ENCODE assay signal across 23 cellular contexts in the genomic region with DNA sequence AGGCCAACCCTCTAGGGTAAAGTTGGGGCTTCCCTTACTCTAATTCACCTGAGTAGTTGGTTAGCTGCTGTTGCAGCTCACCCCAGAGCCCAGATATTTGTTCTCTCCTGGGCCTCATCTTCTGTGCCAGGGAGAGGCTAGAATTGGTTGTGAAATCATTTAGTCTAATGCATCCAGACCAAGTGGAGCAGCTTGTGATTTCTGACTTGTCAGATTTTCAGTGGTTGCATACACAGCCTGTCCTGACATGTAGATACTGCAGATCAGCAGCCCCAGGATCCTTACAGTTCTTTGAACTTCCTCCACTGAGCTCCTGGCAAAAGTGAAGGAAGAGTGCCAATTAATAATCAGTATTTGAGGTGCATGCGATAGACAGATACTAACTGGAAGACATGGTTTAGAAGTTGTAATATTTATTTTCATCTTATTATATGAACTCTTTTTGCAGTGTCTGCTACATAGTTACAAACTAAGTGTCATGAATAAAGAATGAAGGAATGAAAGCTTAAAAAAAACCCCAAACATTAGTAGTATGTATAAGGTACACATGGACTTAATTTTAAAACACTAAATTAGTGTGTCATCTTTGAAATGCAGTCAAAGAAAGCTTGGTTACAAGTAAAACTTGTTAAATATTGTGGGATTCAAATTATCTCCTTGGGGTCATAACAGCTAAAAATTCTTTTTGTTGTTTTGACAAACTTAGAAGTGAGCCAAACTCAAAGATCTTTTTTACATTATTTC.
A peak's percentile ranks its signal among the peaks of the same experiment; 100 is the strongest.
DNase-seq lines count a peak whose midpoint lies in the region; ATAC-seq and TF ChIP-seq lines count a peak whose summit lies in the region.
"Had no signal": no experiment of that assay in that cellular context is flagged by ENCODE, and none has a peak within 500 bp of the region (broad histone marks: within the 10 kb centered on the region; RNA-seq: fewer than 3 reads in every experiment).

No MANE protein-coding gene starts in this region.

- H3K4me1 Mint-ChIP-seq in MCF 10A (ENCODE audit: insufficient read depth, unreplicated experiment), result peaks cover 22% of the 10 kb centered on the region
- H3K4me1 Mint-ChIP-seq in stimulated activated effector memory CD8-positive, alpha-beta T cell treated with anti-CD3 and anti-CD28 coated beads, Interleukin-12 subunit alpha, Interleukin-12 subunit beta, amount 100 ng/mL, for 72 hours, result no peaks in the 10 kb centered on the region
- H3K4me1 Mint-ChIP-seq: activated B cell treated with CpG ODN at 0.5 μM for 24 hours; activated T-helper 17 cell treated with anti-CD3 and anti-CD28 coated beads, Interleukin-2, amount 50 U/mL, for 72 hours had no signal

- H3K27me3 Mint-ChIP-seq in MCF 10A (ENCODE audit: insufficient read depth, unreplicated experiment), result no peaks in the 10 kb centered on the region
- H3K27me3 Mint-ChIP-seq: activated B cell treated with CpG ODN at 0.5 μM for 24 hours; activated naive CD8-positive, alpha-beta T cell treated with anti-CD3 and anti-CD28 coated beads, Interleukin-2, amount 50 U/mL, for 24 hours; activated T-helper 17 cell treated with anti-CD3 and anti-CD28 coated beads, Interleukin-2, amount 50 U/mL, for 72 hours had no signal

- H3K9me3 Mint-ChIP-seq in MCF 10A (ENCODE audit: unreplicated experiment), result no peaks in the 10 kb centered on the region
- H3K9me3 Mint-ChIP-seq in stimulated activated effector memory CD8-positive, alpha-beta T cell treated with anti-CD3 and anti-CD28 coated beads, Interleukin-12 subunit alpha, Interleukin-12 subunit beta, amount 100 ng/mL, for 72 hours, result no peaks in the 10 kb centered on the region
- H3K9me3 Mint-ChIP-seq: activated B cell treated with CpG ODN at 0.5 μM for 24 hours; activated naive CD8-positive, alpha-beta T cell treated with anti-CD3 and anti-CD28 coated beads, Interleukin-2, amount 50 U/mL, for 24 hours; activated T-helper 17 cell treated with anti-CD3 and anti-CD28 coated beads, Interleukin-2, amount 50 U/mL, for 72 hours had no signal

- intact Hi-C loops in MCF 10A (cut with micrococcal nuclease) (no loop called here), breast epithelium (cut with DNase I; ENCODE audit: low total_unique reads) (no loop called here), mammary epithelial cell (cut with micrococcal nuclease) (no loop called here), left lung (cut with DNase I) (no loop called here), sigmoid colon (cut with DNase I) (no loop called here)

- H3K9me3 ChIP-seq in breast epithelium (no peaks in the 10 kb centered on the region), mammary epithelial cell (replicated peaks; ENCODE audit: insufficient read depth, low read length) (no peaks in the 10 kb centered on the region), left lung (no peaks in the 10 kb centered on the region), sigmoid colon (no peaks in the 10 kb centered on the region)
- H3K9me3 ChIP-seq: gastroesophageal sphincter, right atrium auricular region, stomach, upper lobe of right lung had no signal

- no peaks in the 10 kb centered on the region for H3K36me3 ChIP-seq in breast epithelium
- no peaks in the 10 kb centered on the region for H3K36me3 ChIP-seq in mammary epithelial cell (ENCODE audit: insufficient read depth, low read length)
- H3K36me3 ChIP-seq in left lung, result peaks cover 0 to 3% of the 10 kb centered on the region in 2 donors
- peaks cover 0 to 14% (median 0%) of the 10 kb centered on the region in 4 donors for H3K36me3 ChIP-seq in sigmoid colon

- POLR2A ChIA-PET in MCF 10A (lab: Yijun Ruan, JAX), result interaction anchor here (0.5 to 1.8 kb wide), 22 partner anchors 11 to 1563 kb away, joined by 3 to 19 read pairs (median 4); partner anchors contain the start of gene RFK

- peak overlapping the region; percentile 62 for H3K4me2 ChIP-seq in mammary epithelial cell (ENCODE audit: insufficient read depth, low read depth, low read length)

- H3K4me3 Mint-ChIP-seq in MCF 10A (ENCODE audit: unreplicated experiment), result no peak overlapping the region
- no peak overlapping the region for H3K4me3 Mint-ChIP-seq in stimulated activated effector memory CD8-positive, alpha-beta T cell treated with anti-CD3 and anti-CD28 coated beads, Interleukin-12 subunit alpha, Interleukin-12 subunit beta, amount 100 ng/mL, for 72 hours
- H3K4me3 Mint-ChIP-seq: activated B cell treated with CpG ODN at 0.5 μM for 24 hours; activated naive CD8-positive, alpha-beta T cell treated with anti-CD3 and anti-CD28 coated beads, Interleukin-2, amount 50 U/mL, for 24 hours; activated T-helper 17 cell treated with anti-CD3 and anti-CD28 coated beads, Interleukin-2, amount 50 U/mL, for 72 hours had no signal

- H4K20me1 ChIP-seq in mammary epithelial cell (ENCODE audit: insufficient read depth, low read length), result no peaks in the 10 kb centered on the region

- WGBS in mammary epithelial cell (ENCODE audit: low coverage, missing lambda C conversion rate), result 0% methylated on average over 1 of the region's 1 CpG
- WGBS in sigmoid colon, 2 donors, result 97 to 98% methylated on average over 1 of the region's 1 CpG

- no peak for TF ChIP-seq CTCF in MCF 10A (IDR thresholded peaks at IDR 0.05; ENCODE audit: unreplicated experiment)
- no peak for TF ChIP-seq CTCF in breast epithelium (IDR thresholded peaks at IDR 0.05)
- TF ChIP-seq CTCF in mammary epithelial cell (conservative IDR thresholded peaks at IDR 0.05 in 1 of 2, IDR thresholded peaks at IDR 0.05 in 1 of 2; ENCODE audit: extremely low read depth in 1 of 2, insufficient read depth in 1 of 2, low read depth in 1 of 2, low read length in 2 of 2), result no peak
- TF ChIP-seq CTCF in fibroblast of pulmonary artery (IDR thresholded peaks at IDR 0.05; ENCODE audit: low read length, missing control alignments), result no peak
- TF ChIP-seq CTCF in left lung (IDR thresholded peaks at IDR 0.05), result no peak
- TF ChIP-seq CTCF in sigmoid colon (IDR thresholded peaks at IDR 0.05), result no peak

- in situ Hi-C loops in mammary epithelial cell (cut with MboI; ENCODE audit: low sequenced_read_pairs in 2 of 2), result no loop called here

- peak overlapping the region; percentile 7 for H2AFZ ChIP-seq in mammary epithelial cell (ENCODE audit: low read depth, low read length)

- H3K79me2 ChIP-seq in mammary epithelial cell (ENCODE audit: insufficient read depth, low read length), result peaks cover 3% of the 10 kb centered on the region

- H3K4me3 ChIP-seq in breast epithelium, result no peak overlapping the region
- H3K4me3 ChIP-seq in mammary epithelial cell (replicated peaks in 1 of 3; ENCODE audit: insufficient read depth in 1 of 3, low read depth in 2 of 3, low read length in 3 of 3), result no peak overlapping the region
- H3K4me3 ChIP-seq in fibroblast of pulmonary artery (replicated peaks; ENCODE audit: low read depth, low read length), result no peak overlapping the region
- no peak overlapping the region for H3K4me3 ChIP-seq in left lung
- no peak overlapping the region for H3K4me3 ChIP-seq in sigmoid colon
- H3K4me3 ChIP-seq: gastroesophageal sphincter, right atrium auricular region, stomach, upper lobe of right lung had no signal

- BruUV-seq in MCF 10A (replicated peaks; lab: Mats Ljungman, UMichigan) (no TSS peak), mammary epithelial cell (replicated peaks; lab: Mats Ljungman, UMichigan) (no TSS peak)

- H3K27ac Mint-ChIP-seq in MCF 10A (ENCODE audit: low read depth, unreplicated experiment), result peak overlapping the region; percentile 61
- H3K27ac Mint-ChIP-seq in stimulated activated effector memory CD8-positive, alpha-beta T cell treated with anti-CD3 and anti-CD28 coated beads, Interleukin-12 subunit alpha, Interleukin-12 subunit beta, amount 100 ng/mL, for 72 hours, result peak overlapping the region; percentile 36
- H3K27ac Mint-ChIP-seq: activated B cell treated with CpG ODN at 0.5 μM for 24 hours; activated naive CD8-positive, alpha-beta T cell treated with anti-CD3 and anti-CD28 coated beads, Interleukin-2, amount 50 U/mL, for 24 hours; activated T-helper 17 cell treated with anti-CD3 and anti-CD28 coated beads, Interleukin-2, amount 50 U/mL, for 72 hours had no signal

- no peak overlapping the region for H3K27ac ChIP-seq in breast epithelium
- peak overlapping the region; percentile 49 for H3K27ac ChIP-seq in mammary epithelial cell (ENCODE audit: insufficient read depth, low read depth, low read length)
- H3K27ac ChIP-seq in left lung, result no peak overlapping the region
- H3K27ac ChIP-seq in sigmoid colon, result no peak overlapping the region
- H3K27ac ChIP-seq: gastroesophageal sphincter, right atrium auricular region, stomach, upper lobe of right lung had no signal

- no peaks in the 10 kb centered on the region for H3K4me1 ChIP-seq in breast epithelium
- peaks cover 24% of the 10 kb centered on the region for H3K4me1 ChIP-seq in mammary epithelial cell (ENCODE audit: insufficient read depth, low read length)
- no peaks in the 10 kb centered on the region for H3K4me1 ChIP-seq in left lung
- H3K4me1 ChIP-seq in sigmoid colon, result no peaks in the 10 kb centered on the region
- H3K4me1 ChIP-seq: gastroesophageal sphincter, right atrium auricular region, stomach, upper lobe of right lung had no signal

- TF ChIP-seq POLR2A in breast epithelium (IDR thresholded peaks at IDR 0.05) (no peak), sigmoid colon (IDR thresholded peaks at IDR 0.05) (no peak)

- CTCF ChIA-PET in MCF 10A (lab: Yijun Ruan, JAX), result interaction anchor here (0.5 to 4.4 kb wide), 12 partner anchors 11 to 459 kb away, joined by 3 to 41 read pairs (median 3); no protein-coding TSS in a partner anchor
- CTCF ChIA-PET in mammary epithelial cell (lab: Charles Lee; ENCODE audit: low non-redundant PET), result interaction anchor here (0.6 kb wide), 1 partner anchor 389 kb away, joined by 3 read pairs; no protein-coding TSS in a partner anchor

- no peak overlapping the region for H3K9ac ChIP-seq in mammary epithelial cell (ENCODE audit: insufficient read depth, low read length)

- ATAC-seq in stimulated activated effector memory CD8-positive, alpha-beta T cell treated with anti-CD3 and anti-CD28 coated beads, Interleukin-12 subunit alpha, Interleukin-12 subunit beta, amount 100 ng/mL, for 72 hours, result no peak
- no peak for ATAC-seq in left lung
- ATAC-seq in HG03280 (IDR thresholded peaks at IDR 0.05; ENCODE audit: unreplicated experiment), result no peak
- ATAC-seq: activated naive CD8-positive, alpha-beta T cell treated with anti-CD3 and anti-CD28 coated beads, Interleukin-2, amount 50 U/mL, for 24 hours; activated T-helper 17 cell treated with anti-CD3 and anti-CD28 coated beads, Interleukin-2, amount 50 U/mL, for 72 hours; gastroesophageal sphincter; HCT116; left cardiac atrium; upper lobe of right lung had no signal

- peaks cover 7% of the 10 kb centered on the region for H3K36me3 Mint-ChIP-seq in MCF 10A (ENCODE audit: insufficient read depth, unreplicated experiment)
- peaks cover 31% of the 10 kb centered on the region for H3K36me3 Mint-ChIP-seq in stimulated activated effector memory CD8-positive, alpha-beta T cell treated with anti-CD3 and anti-CD28 coated beads, Interleukin-12 subunit alpha, Interleukin-12 subunit beta, amount 100 ng/mL, for 72 hours

- dilution Hi-C loops in mammary epithelial cell (cut with HindIII; ENCODE audit: low sequenced_read_pairs), result no loop called here

- no peak for TF ChIP-seq EP300 in sigmoid colon (IDR thresholded peaks at IDR 0.05)

- H3K27me3 ChIP-seq in breast epithelium (no peaks in the 10 kb centered on the region), mammary epithelial cell (ENCODE audit: insufficient read depth, low read length) (no peaks in the 10 kb centered on the region), left lung (no peaks in the 10 kb centered on the region), sigmoid colon (no peaks in the 10 kb centered on the region)
- H3K27me3 ChIP-seq: gastroesophageal sphincter, right atrium auricular region, stomach, upper lobe of right lung had no signal

- DNase-seq in MCF 10A (ENCODE audit: unreplicated experiment), result peak; percentile 71
- DNase-seq in breast epithelium (ENCODE audit: low spot score in 2 of 2), result no peak
- peak; percentile 88 for DNase-seq in mammary epithelial cell
- peak; percentile 9 for DNase-seq in fibroblast of pulmonary artery (ENCODE audit: low read depth)
- DNase-seq in stimulated activated effector memory CD8-positive, alpha-beta T cell treated with anti-CD3 and anti-CD28 coated beads, Interleukin-12 subunit alpha, Interleukin-12 subunit beta, amount 100 ng/mL, for 72 hours (ENCODE audit: low spot score in 2 of 2), result no peak
- no peak for DNase-seq in left lung
- DNase-seq in sigmoid colon, result no peak
- DNase-seq: activated B cell treated with CpG ODN at 0.5 μM for 24 hours; activated naive CD8-positive, alpha-beta T cell treated with anti-CD3 and anti-CD28 coated beads, Interleukin-2, amount 50 U/mL, for 24 hours; caudate nucleus; effector CD4-positive, alpha-beta T cell; KG1; left cardiac atrium; NCI-H510A treated with DMSO at 0.1 percent for 48 hours; Right ventricle myocardium superior; stimulated activated CD4-positive, alpha-beta T cell treated with anti-CD3 and anti-CD28 coated beads, Interleukin-1b, Interleukin-23, amount 100 ng/mL, for 48 hours; stomach; upper lobe of right lung had no signal

Comparison
In these comparisons a context has a peak if more than half of its experiments do, and no peak if none do; other contexts are left out.
1. DNase-seq: peak in MCF 10A (single experiment), mammary epithelial cell (single experiment) and fibroblast of pulmonary artery (single experiment); none in breast epithelium (0 of 2), stimulated activated effector memory CD8-positive, alpha-beta T cell treated with anti-CD3 and anti-CD28 coated beads, Interleukin-12 subunit alpha, Interleukin-12 subunit beta, amount 100 ng/mL, for 72 hours (0 of 2), left lung (0 of 2) and sigmoid colon (single experiment).